In genomic region chr19:19432732-19433131, GRCh38 we compare ENCODE assay signal across 2 cellular contexts.
TF ChIP-seq lines count a peak whose summit lies in the region.

No MANE protein-coding gene starts in this region.

TF ChIP-seq in GM23338, 12 proteins besides CTCF, POLR2A, EP300 and RAD21:
- TF ChIP-seq ZNF331 (CRISPR knock-in tag; IDR thresholded peaks at IDR 0.05; ENCODE audit: low read depth) (no peak), POLR2AphosphoS5 (IDR thresholded peaks at IDR 0.05; ENCODE audit: low read depth) (no peak), NANOG (IDR thresholded peaks at IDR 0.05; ENCODE audit: borderline replicate concordance) (no peak), JUNB (IDR thresholded peaks at IDR 0.05; ENCODE audit: unreplicated experiment) (no peak), EZH2phosphoT487 (IDR thresholded peaks at IDR 0.05; ENCODE audit: unreplicated experiment) (no peak), ZNF114 (CRISPR knock-in tag; IDR thresholded peaks at IDR 0.05) (no peak), ETS1 (IDR thresholded peaks at IDR 0.05) (no peak), EZH2 (IDR thresholded peaks at IDR 0.05; ENCODE audit: low read depth, unreplicated experiment) (no peak), STAT1 (IDR thresholded peaks at IDR 0.05; ENCODE audit: unreplicated experiment) (no peak)

TF ChIP-seq in GM12878, 131 proteins besides CTCF, POLR2A, EP300 and RAD21:
- no peak for TF ChIP-seq SREBF1 (IDR thresholded peaks at IDR 0.05; ENCODE audit: low read length)
